In the genomic region with DNA sequence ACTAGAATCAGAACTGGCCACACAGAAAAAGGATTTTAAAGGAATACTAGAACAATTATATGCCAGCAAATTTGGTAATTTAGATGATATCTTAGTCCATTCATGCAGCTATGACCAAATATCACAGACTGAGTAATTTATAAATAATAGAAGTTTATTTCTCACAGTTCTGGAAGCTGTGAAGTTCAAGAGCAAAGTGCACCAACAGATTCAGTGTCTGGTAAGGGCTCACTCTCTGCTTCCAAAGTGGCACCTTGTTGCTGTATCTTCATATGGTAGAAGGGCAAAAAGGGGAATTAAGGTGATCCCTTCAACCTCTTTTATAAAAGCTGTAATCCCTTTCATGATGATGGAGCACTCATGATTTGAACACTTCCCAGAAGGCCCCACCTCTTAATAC, we compare ENCODE assay signal across 1 cellular context.
TF ChIP-seq lines count a peak whose summit lies in the region.

No MANE protein-coding gene starts in this region.

TF ChIP-seq in HepG2, 621 proteins besides CTCF, POLR2A, EP300 and RAD21:
- TF ChIP-seq RBM22 (optimal IDR thresholded peaks at IDR 0.05; ENCODE audit: low read length) = peak; percentile 40
- peak; percentile 94; the same call in 1 of the 2 replicates for TF ChIP-seq ZNF564 (CRISPR knock-in tag; IDR thresholded peaks at IDR 0.05)
- TF ChIP-seq, protein P1, sequence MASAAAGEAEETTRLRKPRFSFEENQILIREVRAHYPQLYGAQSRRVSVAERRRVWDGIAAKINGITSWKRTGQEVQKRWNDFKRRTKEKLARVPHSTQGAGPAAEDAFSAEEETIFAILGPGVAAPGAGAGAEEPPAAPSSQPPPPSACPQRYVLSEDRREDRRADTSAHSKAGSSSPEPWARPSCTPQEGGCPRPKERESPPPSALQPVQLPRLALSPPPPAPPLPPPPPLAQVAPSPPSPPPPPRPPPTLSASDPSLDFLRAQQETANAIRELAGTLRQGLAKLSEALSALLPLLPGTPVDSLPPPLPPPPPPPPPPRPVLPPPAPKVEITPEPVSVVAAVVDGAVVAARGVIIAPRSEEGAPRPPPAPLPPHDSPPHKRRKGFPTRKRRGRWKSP (CRISPR knock-in tag; IDR thresholded peaks at IDR 0.05) = no peak
